In the genomic region with DNA sequence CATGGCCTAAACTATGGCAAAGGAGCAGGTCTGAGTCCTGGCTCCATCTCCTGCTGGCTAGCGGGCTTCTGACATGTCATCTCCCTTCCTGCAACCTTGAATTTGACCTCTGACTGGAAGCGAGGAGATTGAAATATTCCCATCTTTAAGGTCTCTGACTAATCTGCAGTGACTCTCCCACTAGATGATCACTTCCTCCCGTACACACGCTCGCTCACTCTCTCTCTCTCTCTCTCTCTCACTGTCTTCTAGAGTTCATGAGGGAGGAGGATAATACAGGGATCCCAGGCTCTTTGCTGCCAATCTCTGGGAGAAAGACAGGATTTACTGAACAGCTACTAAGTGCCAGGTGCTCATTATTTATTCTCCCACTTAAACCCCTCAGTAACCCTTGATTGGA, we compare ENCODE assay signal across 9 cellular contexts.
A peak's percentile ranks its signal among the peaks of the same experiment; 100 is the strongest.
DNase-seq lines count a peak whose midpoint lies in the region; ATAC-seq and TF ChIP-seq lines count a peak whose summit lies in the region.
"Had no signal": no experiment of that assay in that cellular context is flagged by ENCODE, and none has a peak within 500 bp of the region (broad histone marks: within the 10 kb centered on the region; RNA-seq: fewer than 3 reads in every experiment).

No MANE protein-coding gene starts in this region.

- TF ChIP-seq CTCF in AG09309 (IDR thresholded peaks at IDR 0.05; ENCODE audit: control insufficient read depth, insufficient read depth, low read depth, low read length, missing control alignments) (no peak), body of pancreas (IDR thresholded peaks at IDR 0.05) (no peak), Caco-2 (IDR thresholded peaks at IDR 0.05; ENCODE audit: insufficient read depth in 1 of 2, low read depth in 1 of 2, low read length in 1 of 2, severe bottlenecking in 1 of 2, unreplicated experiment in 1 of 2) (no peak)

- no peak overlapping the region for H3K27ac ChIP-seq in body of pancreas

- intact Hi-C loops in body of pancreas (cut with DNase I) (no loop called here), Caco-2 (cut with micrococcal nuclease; ENCODE audit: unreplicated experiment) (loop anchor here (10.0 kb wide), 1 partner anchor 421 kb away; a partner anchor contains a TSS)

- peaks cover 19 to 35% (median 29%) of the 10 kb centered on the region in 3 donors for H3K4me1 Mint-ChIP-seq in naive B cell
- H3K4me1 Mint-ChIP-seq in Caco-2 (ENCODE audit: low read depth, unreplicated experiment) = no peaks in the 10 kb centered on the region

- CTCF ChIA-PET in Caco-2 (lab: Charles Lee) = interaction anchor here (0.8 kb wide), 1 partner anchor 164 kb away, joined by 3 read pairs; no protein-coding TSS in a partner anchor

- ATAC-seq in body of pancreas = peak; percentile 18
- ATAC-seq in naive B cell (ENCODE audit: low read depth in 2 of 2) = no peak
- no peak for ATAC-seq in GM18505 (IDR thresholded peaks at IDR 0.05; ENCODE audit: unreplicated experiment)
- ATAC-seq: HCT116 had no signal

- H3K9me3 Mint-ChIP-seq in naive B cell = no peaks in the 10 kb centered on the region
- H3K9me3 Mint-ChIP-seq in Caco-2 (ENCODE audit: unreplicated experiment) = no peaks in the 10 kb centered on the region

- peak overlapping the region in 3 of 6 donors; percentile 21 to 72 (median 51) for H3K27ac Mint-ChIP-seq in naive B cell
- H3K27ac Mint-ChIP-seq in Caco-2 (ENCODE audit: unreplicated experiment) = no peak overlapping the region

- H3K4me3 ChIP-seq in AG09309 (ENCODE audit: control insufficient read depth, low read depth, low read length) = no peak overlapping the region
- no peak overlapping the region for H3K4me3 ChIP-seq in body of pancreas
- H3K4me3 ChIP-seq in Caco-2 (ENCODE audit: low read depth, low read length) = no peak overlapping the region

- TF ChIP-seq POLR2A in body of pancreas (IDR thresholded peaks at IDR 0.05) (no peak), GM18505 (IDR thresholded peaks at IDR 0.05; ENCODE audit: borderline replicate concordance, extremely low read depth, insufficient read depth, insufficient read length) (no peak)

- no peaks in the 10 kb centered on the region for H3K4me1 ChIP-seq in body of pancreas
- no peaks in the 10 kb centered on the region for H3K4me1 ChIP-seq in Caco-2

- no TSS peak for BruUV-seq in Caco-2 (replicated peaks; lab: Mats Ljungman, UMichigan)

- WGBS in body of pancreas, 2 donors = 69 to 79% methylated on average over 5 of the region's 5 CpGs

- H3K4me3 Mint-ChIP-seq in naive B cell (peak overlapping the region in 6 of 8 donors; percentile 0 to 85 (median 57)), Caco-2 (ENCODE audit: unreplicated experiment) (no peak overlapping the region)

- H3K27me3 Mint-ChIP-seq in naive B cell (no peaks in the 10 kb centered on the region), Caco-2 (ENCODE audit: insufficient read depth, unreplicated experiment) (peaks cover 4% of the 10 kb centered on the region)

- H3K36me3 ChIP-seq in body of pancreas (replicated peaks in 1 of 2; ENCODE audit: insufficient read depth in 1 of 2, low read depth in 2 of 2) (no peaks in the 10 kb centered on the region), Caco-2 (ENCODE audit: control insufficient read depth, insufficient read depth, low read length) (no peaks in the 10 kb centered on the region)

- H3K36me3 Mint-ChIP-seq in naive B cell (no peaks in the 10 kb centered on the region), Caco-2 (ENCODE audit: insufficient read depth, unreplicated experiment) (no peaks in the 10 kb centered on the region)

- H3K9me3 ChIP-seq in body of pancreas (no peaks in the 10 kb centered on the region), Caco-2 (no peaks in the 10 kb centered on the region)

- POLR2A ChIA-PET in Caco-2 (lab: Charles Lee) = no interaction called here

- peak; percentile 48 for DNase-seq in AG09309 (ENCODE audit: low read depth)
- peak; percentile 89 for DNase-seq in LHCN-M2 (ENCODE audit: low read depth)
- no peak for DNase-seq in body of pancreas
- no peak for DNase-seq in naive B cell
- DNase-seq in NCI-H526 treated with DMSO at 0.1 percent for 48 hours (lab: John Stamatoyannopoulos, UW) = no peak
- DNase-seq in NCI-H2107 treated with DMSO at 0.1 percent for 48 hours (lab: John Stamatoyannopoulos, UW; ENCODE audit: unreplicated experiment) = no peak
- no peak for DNase-seq in Caco-2

- H3K27me3 ChIP-seq in body of pancreas (no peaks in the 10 kb centered on the region), Caco-2 (replicated peaks; ENCODE audit: control insufficient read depth, insufficient read depth, low read length) (no peaks in the 10 kb centered on the region)

Comparison
In these comparisons a context has a peak if more than half of its experiments do, and no peak if none do; other contexts are left out.
1. DNase-seq: peak in AG09309 (single experiment) and LHCN-M2 (single experiment); none in body of pancreas (0 of 4), naive B cell (single experiment), NCI-H526 treated with DMSO at 0.1 percent for 48 hours (single experiment), NCI-H2107 treated with DMSO at 0.1 percent for 48 hours (single experiment) and Caco-2 (0 of 2).